25 cellular contexts compared by ENCODE assay signal in the genomic region with DNA sequence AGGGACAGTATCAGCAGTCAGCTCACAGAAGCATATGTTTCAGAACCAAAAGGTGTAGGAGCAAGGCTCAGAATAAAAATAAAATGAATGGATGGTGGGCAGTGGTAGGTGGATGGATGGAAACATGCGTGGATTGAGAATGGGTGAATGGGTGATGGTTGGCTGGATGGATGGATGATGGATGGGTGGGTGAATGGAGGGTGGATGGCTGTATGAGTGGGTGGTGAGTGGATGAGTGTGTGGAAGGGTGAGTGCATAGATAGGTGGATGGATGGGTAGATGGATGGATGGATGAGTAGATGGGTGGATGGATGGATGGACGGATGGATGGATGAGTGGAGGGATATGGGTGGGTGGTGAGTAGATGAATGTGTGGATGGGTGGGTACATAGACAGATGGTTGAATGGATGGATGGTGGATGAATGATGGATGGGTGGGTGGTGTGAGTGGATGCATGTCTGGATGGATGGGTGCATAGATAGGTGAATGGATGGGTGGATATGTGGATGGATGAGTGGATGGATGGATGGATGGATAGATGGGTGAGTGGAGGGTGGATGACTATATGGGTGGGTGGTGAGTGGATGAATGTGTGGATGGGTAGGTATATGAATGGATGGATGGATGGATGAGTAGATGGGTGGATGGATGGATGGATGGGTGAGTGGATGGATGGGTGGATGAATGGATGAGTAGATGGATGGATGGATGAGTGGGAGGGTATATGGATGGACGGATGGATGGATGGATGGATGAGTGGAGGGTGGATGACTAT.
DNase-seq lines count a peak whose midpoint lies in the region; ATAC-seq and TF ChIP-seq lines count a peak whose summit lies in the region.
"Had no signal": no experiment of that assay in that cellular context is flagged by ENCODE, and none has a peak within 500 bp of the region (broad histone marks: within the 10 kb centered on the region; RNA-seq: fewer than 3 reads in every experiment).

No MANE protein-coding gene starts in this region.

- H3K27me3 Mint-ChIP-seq in activated CD4-positive, alpha-beta T cell treated with anti-CD3 and anti-CD28 coated beads, Interleukin-2, amount 10 ng/mL, durations not matched to agents 24 days and 14 days, result peaks cover 5% of the 10 kb centered on the region
- H3K27me3 Mint-ChIP-seq in activated CD4-positive, alpha-beta T cell treated with anti-CD3 and anti-CD28 coated beads for 36 hours, result no peaks in the 10 kb centered on the region
- H3K27me3 Mint-ChIP-seq in T-cell (peaks cover 0 to 2% of the 10 kb centered on the region in 2 donors), endothelial cell (ENCODE audit: unreplicated experiment) (peaks cover 14% of the 10 kb centered on the region)

- no peak for ATAC-seq in activated CD4-positive, alpha-beta T cell treated with anti-CD3 and anti-CD28 coated beads for 36 hours
- ATAC-seq in T-cell (replicated peaks in 1 of 4), result no peak
- ATAC-seq: left lobe of liver, sciatic nerve had no signal

- H3K79me2 ChIP-seq in trophoblast cell (ENCODE audit: control insufficient read depth, insufficient read depth, low read length, poor library complexity), result peaks cover 9% of the 10 kb centered on the region

- no peak for DNase-seq in activated CD4-positive, alpha-beta T cell treated with anti-CD3 and anti-CD28 coated beads, Interleukin-2, amount 10 ng/mL, durations not matched to agents 24 days and 14 days
- DNase-seq in activated CD4-positive, alpha-beta T cell treated with anti-CD3 and anti-CD28 coated beads for 36 hours, result no peak
- DNase-seq in T-cell (no peak), endothelial cell (ENCODE audit: low spot score) (no peak), trophoblast cell (no peak), HT-29 (ENCODE audit: low spot score) (no peak), mesenteric fat pad (ENCODE audit: low spot score) (no peak), GM13977 (ENCODE audit: low spot score) (no peak)
- DNase-seq: activated CD4-positive, alpha-beta T cell treated with anti-CD3 and anti-CD28 coated beads for 48 hours; activated CD8-positive, alpha-beta memory T cell treated with anti-CD3 and anti-CD28 coated beads, Interleukin-2, amount 50 U/mL, for 48 hours; activated gamma-delta T cell; amniotic stem cell; Caco-2; DMS79 treated with DMSO at 0.1 percent for 48 hours; foreskin melanocyte; mesendoderm; NCI-H1694 treated with DMSO at 0.1 percent for 48 hours; NCI-H524 treated with DMSO at 0.1 percent for 48 hours; SJCRH30; upper lobe of left lung had no signal

- intact Hi-C loops in activated CD4-positive, alpha-beta T cell treated with anti-CD3 and anti-CD28 coated beads, Interleukin-2, amount 10 ng/mL, durations not matched to agents 24 days and 14 days (cut with micrococcal nuclease), result no loop called here
- intact Hi-C loops in activated CD4-positive, alpha-beta T cell treated with anti-CD3 and anti-CD28 coated beads for 36 hours (cut with DNase I, micrococcal nuclease), result no loop called here

- no peaks in the 10 kb centered on the region for H3K27me3 ChIP-seq in trophoblast cell (ENCODE audit: insufficient read depth, low read length)
- H3K27me3 ChIP-seq: breast epithelium, esophagus muscularis mucosa, upper lobe of left lung had no signal

- no peaks in the 10 kb centered on the region for H3K36me3 Mint-ChIP-seq in activated CD4-positive, alpha-beta T cell treated with anti-CD3 and anti-CD28 coated beads, Interleukin-2, amount 10 ng/mL, durations not matched to agents 24 days and 14 days (ENCODE audit: low read depth)
- no peaks in the 10 kb centered on the region for H3K36me3 Mint-ChIP-seq in activated CD4-positive, alpha-beta T cell treated with anti-CD3 and anti-CD28 coated beads for 36 hours (ENCODE audit: low read depth)
- H3K36me3 Mint-ChIP-seq in T-cell (no peaks in the 10 kb centered on the region), endothelial cell (ENCODE audit: low read depth, unreplicated experiment) (no peaks in the 10 kb centered on the region)

- no peak overlapping the region for H3K9ac ChIP-seq in trophoblast cell (ENCODE audit: low read length)

- TF ChIP-seq CTCF in endothelial cell (IDR thresholded peaks at IDR 0.05; ENCODE audit: unreplicated experiment) (no peak), GM13977 (IDR thresholded peaks at IDR 0.05; ENCODE audit: extremely low read depth, insufficient read depth, missing control alignments) (no peak)

- peaks cover 26 to 31% of the 10 kb centered on the region in 2 experiments for H3K4me1 ChIP-seq in trophoblast cell (ENCODE audit: control insufficient read depth in 1 of 2, insufficient read depth in 2 of 2, low read length in 2 of 2)

- POLR2A ChIA-PET in activated CD4-positive, alpha-beta T cell treated with anti-CD3 and anti-CD28 coated beads for 36 hours (lab: Charles Lee), result no interaction called here
- POLR2A ChIA-PET in T-cell (lab: Charles Lee), result no interaction called here

- H3K9me3 ChIP-seq in trophoblast cell (ENCODE audit: insufficient read depth, low read depth, low read length), result no peaks in the 10 kb centered on the region
- H3K9me3 ChIP-seq: breast epithelium, Caco-2, esophagus muscularis mucosa, SJCRH30, upper lobe of left lung had no signal

- peak overlapping the region; percentile 8 for H4K91ac ChIP-seq in trophoblast cell (ENCODE audit: low read depth, low read length)

- H3K4me2 ChIP-seq in trophoblast cell (ENCODE audit: low read length), result no peak overlapping the region

- peaks cover 32% of the 10 kb centered on the region for H3K79me1 ChIP-seq in trophoblast cell (ENCODE audit: low read length)

- H2BK5ac ChIP-seq in trophoblast cell (ENCODE audit: low read depth, low read length, poor library complexity), result no peak overlapping the region

- no peak overlapping the region for H3K27ac ChIP-seq in trophoblast cell (ENCODE audit: low read depth, low read length)
- H3K27ac ChIP-seq: SJCRH30 had no signal

- H3K23ac ChIP-seq in trophoblast cell (ENCODE audit: low read length), result no peak overlapping the region

- H2BK120ac ChIP-seq in trophoblast cell (ENCODE audit: insufficient read depth, low read length, poor library complexity), result no peak overlapping the region

- H3K4ac ChIP-seq in trophoblast cell (ENCODE audit: low read depth, low read length), result no peak overlapping the region

- H3K27ac Mint-ChIP-seq in activated CD4-positive, alpha-beta T cell treated with anti-CD3 and anti-CD28 coated beads, Interleukin-2, amount 10 ng/mL, durations not matched to agents 24 days and 14 days, result peak overlapping the region; percentile 51
- no peak overlapping the region for H3K27ac Mint-ChIP-seq in activated CD4-positive, alpha-beta T cell treated with anti-CD3 and anti-CD28 coated beads for 36 hours
- H3K27ac Mint-ChIP-seq in T-cell (peak overlapping the region; percentile 84 to 88), endothelial cell (ENCODE audit: unreplicated experiment) (peak overlapping the region; percentile 15)
- H3K27ac Mint-ChIP-seq: progenitor cell of endocrine pancreas had no signal

- H4K12ac ChIP-seq in trophoblast cell (ENCODE audit: low read depth, low read length), result no peak overlapping the region

- no peaks in the 10 kb centered on the region for H3K36me3 ChIP-seq in trophoblast cell (ENCODE audit: control insufficient read depth in 1 of 2, insufficient read depth in 2 of 2, low read length in 2 of 2)
- H3K36me3 ChIP-seq: breast epithelium, esophagus muscularis mucosa, SJCRH30, upper lobe of left lung had no signal

- no peak overlapping the region for H3K4me3 ChIP-seq in trophoblast cell (ENCODE audit: low read depth, low read length)
- H3K4me3 ChIP-seq: breast epithelium, esophagus muscularis mucosa, SJCRH30, upper lobe of left lung had no signal

- peak overlapping the region; percentile 29 for H3K4me3 Mint-ChIP-seq in activated CD4-positive, alpha-beta T cell treated with anti-CD3 and anti-CD28 coated beads, Interleukin-2, amount 10 ng/mL, durations not matched to agents 24 days and 14 days
- H3K4me3 Mint-ChIP-seq in activated CD4-positive, alpha-beta T cell treated with anti-CD3 and anti-CD28 coated beads for 36 hours, result no peak overlapping the region
- H3K4me3 Mint-ChIP-seq in T-cell (no peak overlapping the region), endothelial cell (ENCODE audit: unreplicated experiment) (no peak overlapping the region)

- in situ Hi-C loops in GM13977 (cut with MboI; ENCODE audit: low pct_unique_long_range_greater_than_20kb, low sequenced_read_pairs, unreplicated experiment), result no loop called here

- no peak overlapping the region for H2BK12ac ChIP-seq in trophoblast cell (ENCODE audit: low read length)

- H3K14ac ChIP-seq in trophoblast cell (ENCODE audit: low read length), result no peak overlapping the region

- CTCF ChIA-PET in activated CD4-positive, alpha-beta T cell treated with anti-CD3 and anti-CD28 coated beads for 36 hours (lab: Charles Lee), result no interaction called here
- CTCF ChIA-PET in T-cell (lab: Charles Lee), result no interaction called here

- peaks cover 16% of the 10 kb centered on the region for H3K9me3 Mint-ChIP-seq in activated CD4-positive, alpha-beta T cell treated with anti-CD3 and anti-CD28 coated beads, Interleukin-2, amount 10 ng/mL, durations not matched to agents 24 days and 14 days
- H3K9me3 Mint-ChIP-seq in activated CD4-positive, alpha-beta T cell treated with anti-CD3 and anti-CD28 coated beads for 36 hours (ENCODE audit: low read depth), result no peaks in the 10 kb centered on the region
- H3K9me3 Mint-ChIP-seq in T-cell (no peaks in the 10 kb centered on the region), endothelial cell (ENCODE audit: unreplicated experiment) (no peaks in the 10 kb centered on the region)

- H3K18ac ChIP-seq in trophoblast cell (ENCODE audit: low read length), result no peak overlapping the region

- peaks cover 45% of the 10 kb centered on the region for H3K4me1 Mint-ChIP-seq in activated CD4-positive, alpha-beta T cell treated with anti-CD3 and anti-CD28 coated beads, Interleukin-2, amount 10 ng/mL, durations not matched to agents 24 days and 14 days
- H3K4me1 Mint-ChIP-seq in activated CD4-positive, alpha-beta T cell treated with anti-CD3 and anti-CD28 coated beads for 36 hours, result peaks cover 38% of the 10 kb centered on the region
- H3K4me1 Mint-ChIP-seq in T-cell (peaks cover 27 to 63% (median 49%) of the 10 kb centered on the region in 3 donors), endothelial cell (ENCODE audit: unreplicated experiment) (peaks cover 17% of the 10 kb centered on the region)

- WGBS in trophoblast cell (ENCODE audit: extremely low coverage, insufficient coverage, insufficient read length), result 100% methylated on average over 3 of the region's 3 CpGs

- no peak overlapping the region for H4K8ac ChIP-seq in trophoblast cell (ENCODE audit: low read depth, low read length)

- H2AK5ac ChIP-seq in trophoblast cell (ENCODE audit: low read length), result no peak overlapping the region

- H2AFZ ChIP-seq in trophoblast cell (ENCODE audit: insufficient read depth, low read length, poor library complexity), result no peak overlapping the region
